Comparison of ENCODE assay signal across 28 cellular contexts in the genomic region with DNA sequence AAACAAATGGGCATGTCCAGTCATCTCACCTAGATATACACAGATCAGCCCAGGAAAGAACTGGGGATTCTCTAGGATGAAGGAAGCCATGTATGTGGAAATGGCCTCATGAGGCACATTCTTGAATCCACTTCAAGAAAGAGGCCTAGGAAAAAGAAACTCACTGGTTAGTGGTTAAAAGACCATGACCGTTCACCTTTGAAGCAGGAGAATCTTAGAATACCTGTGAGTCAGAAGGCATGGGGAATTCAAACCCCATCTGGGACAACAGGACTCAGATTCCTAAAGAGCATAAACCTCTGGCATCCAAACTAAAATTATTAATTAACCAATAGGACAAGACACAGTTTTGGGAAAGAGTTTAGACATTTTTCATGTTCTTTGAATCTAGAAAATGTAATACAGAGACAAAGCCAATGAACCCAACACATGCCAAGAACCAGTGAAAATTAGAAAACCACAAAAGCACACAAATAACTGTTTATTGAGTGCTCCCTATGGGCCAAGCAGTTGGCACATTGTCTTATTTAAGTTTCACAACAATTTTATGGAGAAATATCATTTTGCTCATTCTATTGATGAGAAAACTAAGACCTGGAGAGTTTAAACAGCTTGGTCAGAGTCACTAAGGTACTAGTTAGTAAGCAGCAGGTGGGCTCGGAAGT.
DNase-seq lines count a peak whose midpoint lies in the region; ATAC-seq and TF ChIP-seq lines count a peak whose summit lies in the region.
"Had no signal": no experiment of that assay in that cellular context is flagged by ENCODE, and none has a peak within 500 bp of the region (broad histone marks: within the 10 kb centered on the region; RNA-seq: fewer than 3 reads in every experiment).

No MANE protein-coding gene starts in this region.

- H3K36me3 Mint-ChIP-seq in CD8-positive, alpha-beta T cell = no peaks in the 10 kb centered on the region
- H3K36me3 Mint-ChIP-seq: activated naive CD4-positive, alpha-beta T cell treated with anti-CD3 and anti-CD28 coated beads, Interleukin-2, amount 50 U/mL, for 24 hours; T-cell had no signal

- H3K4me1 Mint-ChIP-seq in CD8-positive, alpha-beta T cell (ENCODE audit: low read depth) = no peaks in the 10 kb centered on the region
- H3K4me1 Mint-ChIP-seq: activated naive CD4-positive, alpha-beta T cell treated with anti-CD3 and anti-CD28 coated beads, Interleukin-2, amount 50 U/mL, for 24 hours; central memory CD8-positive, alpha-beta T cell; T-cell had no signal

- TF ChIP-seq CTCF in epithelial cell of proximal tubule (conservative IDR thresholded peaks at IDR 0.05; ENCODE audit: low read depth, low read length) = no peak
- no peak for TF ChIP-seq CTCF in CD8-positive, alpha-beta T cell (IDR thresholded peaks at IDR 0.05)

- in situ Hi-C loops in GM23248 (cut with MboI) = no loop called here

- peak overlapping the region; percentile 94 for H2AK5ac ChIP-seq in mesenchymal stem cell (ENCODE audit: low read length, severe bottlenecking)

- ATAC-seq in CD8-positive, alpha-beta T cell = no peak
- ATAC-seq in GM21723 (IDR thresholded peaks at IDR 0.05; ENCODE audit: unreplicated experiment) = no peak
- ATAC-seq: gastroesophageal sphincter, right cardiac atrium, T-cell had no signal

- H3K27ac ChIP-seq in GM23248 (no peak overlapping the region), mesenchymal stem cell (ENCODE audit: low read length, poor library complexity, severe bottlenecking) (peak overlapping the region; percentile 83)
- H3K27ac ChIP-seq in CD8-positive, alpha-beta T cell (ENCODE audit: low read depth, low read length) = no peak overlapping the region
- H3K27ac ChIP-seq: esophagus squamous epithelium, gastroesophageal sphincter, left ventricle myocardium inferior, spleen, uterus had no signal

- H3K27ac Mint-ChIP-seq in CD8-positive, alpha-beta T cell = no peak overlapping the region
- H3K27ac Mint-ChIP-seq: activated naive CD4-positive, alpha-beta T cell treated with anti-CD3 and anti-CD28 coated beads, Interleukin-2, amount 50 U/mL, for 24 hours; dendritic cell treated with granulocyte-macrophage colony-stimulating factor and Interleukin-4, amounts not matched to agents 40 ng/mL and 50 ng/mL, for 4 days; stimulated activated naive CD8-positive, alpha-beta T cell treated with anti-CD3 and anti-CD28 coated beads, Interleukin-15, Interleukin-2, amounts not matched to agents 100 ng/mL and 50 ng/mL, for 24 hours; T-cell had no signal

- H4K8ac ChIP-seq in mesenchymal stem cell (ENCODE audit: low read length) = no peak overlapping the region

- H4K91ac ChIP-seq in mesenchymal stem cell (ENCODE audit: low read length) = no peak overlapping the region

- H3K9me2 ChIP-seq in GM23248 (ENCODE audit: insufficient read depth) = no peaks in the 10 kb centered on the region

- H2BK120ac ChIP-seq in mesenchymal stem cell (ENCODE audit: low read depth, low read length) = no peak overlapping the region

- no peak overlapping the region for H3K4me2 ChIP-seq in GM23248 (ENCODE audit: unreplicated experiment)
- H3K4me2 ChIP-seq in mesenchymal stem cell (ENCODE audit: low read length, poor library complexity, severe bottlenecking) = no peak overlapping the region

- no peak overlapping the region for H3K18ac ChIP-seq in mesenchymal stem cell (ENCODE audit: low read depth in 1 of 2, low read length in 2 of 2)

- POLR2A ChIA-PET in CD8-positive, alpha-beta T cell (lab: Charles Lee) = no interaction called here

- no peak overlapping the region for H3K9ac ChIP-seq in GM23248
- H3K9ac ChIP-seq in mesenchymal stem cell (ENCODE audit: low read length) = no peak overlapping the region

- WGBS in GM23248 (ENCODE audit: low coverage in 1 of 2, low lambda C conversion rate in 2 of 2, missing lambda C conversion rate in 2 of 2), 2 experiments = 71 to 83% methylated on average over 2 of the region's 2 CpGs
- 98% methylated on average over 2 of the region's 2 CpGs for WGBS in mesenchymal stem cell

- H2AFZ ChIP-seq in GM23248 = no peak overlapping the region
- no peak overlapping the region for H2AFZ ChIP-seq in mesenchymal stem cell (ENCODE audit: low read depth, low read length)

- no peaks in the 10 kb centered on the region for H3K79me1 ChIP-seq in mesenchymal stem cell (replicated peaks; ENCODE audit: low read length, poor library complexity, severe bottlenecking)

- H4K20me1 ChIP-seq in GM23248 (ENCODE audit: insufficient read depth) = no peaks in the 10 kb centered on the region

- no peak overlapping the region for H2BK15ac ChIP-seq in mesenchymal stem cell (ENCODE audit: low read depth, poor library complexity, severe bottlenecking)

- H3K4me3 ChIP-seq in GM23248 (no peak overlapping the region), epithelial cell of proximal tubule (ENCODE audit: low read depth, low read length) (no peak overlapping the region), mesenchymal stem cell (ENCODE audit: insufficient read depth in 1 of 2, low read depth in 1 of 2, low read length in 2 of 2) (no peak overlapping the region)
- no peak overlapping the region for H3K4me3 ChIP-seq in CD8-positive, alpha-beta T cell (ENCODE audit: low read depth, low read length)
- H3K4me3 ChIP-seq: esophagus squamous epithelium, gastroesophageal sphincter, HAP-1, left ventricle myocardium inferior, spleen, uterus had no signal

- H2BK5ac ChIP-seq in mesenchymal stem cell (ENCODE audit: low read depth, low read length, poor library complexity, severe bottlenecking) = peak overlapping the region; percentile 53

- DNase-seq in GM23248 (peak; percentile 12), RPMI7951 (ENCODE audit: low read depth) (peak; percentile 42), epithelial cell of proximal tubule (ENCODE audit: low read depth) (peak; percentile 99), mesenchymal stem cell (no peak), amniotic stem cell (lab: John Stamatoyannopoulos, UW) (no peak)
- no peak for DNase-seq in CD8-positive, alpha-beta T cell
- no peak for DNase-seq in stimulated activated CD4-positive, alpha-beta T cell treated with anti-CD3 and anti-CD28 coated beads, Interleukin-4, amount 100 ng/mL, for 24 hours
- DNase-seq: activated CD4-positive, alpha-beta T cell treated with anti-CD3 and anti-CD28 coated beads for 48 hours; activated T-cell treated with anti-CD3 and anti-CD28 coated beads for 4 hours; DMS153; esophagus squamous epithelium; hippocampal formation; left ventricle myocardium inferior; NCI-H446 treated with DMSO at 0.1 percent for 48 hours; posterior cingulate gyrus; right cardiac atrium; spleen; stimulated activated CD4-positive, alpha-beta T cell treated with anti-CD3 and anti-CD28 coated beads, Interleukin-2, amount 100 ng/mL, for 24 hours; stimulated activated CD8-positive, alpha-beta memory T cell treated with anti-CD3 and anti-CD28 coated beads, Interleukin-4, amount 100 ng/mL, for 48 hours; T-cell; uterus had no signal

- H3K9me3 Mint-ChIP-seq in CD8-positive, alpha-beta T cell = no peaks in the 10 kb centered on the region

- H3K27me3 ChIP-seq in GM23248 (replicated peaks; ENCODE audit: insufficient read depth) = peaks cover 12% of the 10 kb centered on the region
- no peaks in the 10 kb centered on the region for H3K27me3 ChIP-seq in mesenchymal stem cell (ENCODE audit: control insufficient read depth in 1 of 2, insufficient read depth in 1 of 2, low read length in 2 of 2)
- no peaks in the 10 kb centered on the region for H3K27me3 ChIP-seq in CD8-positive, alpha-beta T cell (ENCODE audit: insufficient read depth, low read length)
- H3K27me3 ChIP-seq: esophagus squamous epithelium, gastroesophageal sphincter, spleen, uterus had no signal

- peaks cover 2% of the 10 kb centered on the region for H3K27me3 Mint-ChIP-seq in CD8-positive, alpha-beta T cell (ENCODE audit: low read depth)
- H3K27me3 Mint-ChIP-seq: dendritic cell treated with granulocyte-macrophage colony-stimulating factor and Interleukin-4, amounts not matched to agents 40 ng/mL and 50 ng/mL, for 4 days; stimulated activated naive CD8-positive, alpha-beta T cell treated with anti-CD3 and anti-CD28 coated beads, Interleukin-15, Interleukin-2, amounts not matched to agents 100 ng/mL and 50 ng/mL, for 24 hours had no signal

- CTCF ChIA-PET in CD8-positive, alpha-beta T cell (lab: Charles Lee) = no interaction called here

- intact Hi-C loops in CD8-positive, alpha-beta T cell (cut with DNase I, micrococcal nuclease) = no loop called here

- H3K36me3 ChIP-seq in GM23248 (ENCODE audit: low read depth) (no peaks in the 10 kb centered on the region), mesenchymal stem cell (ENCODE audit: control insufficient read depth in 1 of 2, insufficient read depth in 2 of 2, low read depth in 1 of 2, low read length in 2 of 2) (no peaks in the 10 kb centered on the region)
- H3K36me3 ChIP-seq in CD8-positive, alpha-beta T cell (ENCODE audit: insufficient read depth, low read length) = no peaks in the 10 kb centered on the region
- H3K36me3 ChIP-seq: esophagus squamous epithelium, gastroesophageal sphincter, HAP-1, left ventricle myocardium inferior, spleen, uterus had no signal

- H3K9me3 ChIP-seq in GM23248 (ENCODE audit: low read depth) (no peaks in the 10 kb centered on the region), mesenchymal stem cell (ENCODE audit: control insufficient read depth, low read length) (peaks cover 8% of the 10 kb centered on the region)
- no peaks in the 10 kb centered on the region for H3K9me3 ChIP-seq in CD8-positive, alpha-beta T cell (ENCODE audit: low read length)
- H3K9me3 ChIP-seq: esophagus squamous epithelium, gastroesophageal sphincter, HAP-1, left ventricle myocardium inferior, uterus had no signal

- no peak overlapping the region for H2BK12ac ChIP-seq in mesenchymal stem cell (ENCODE audit: low read length in 2 of 2)

- no peak overlapping the region for H3K14ac ChIP-seq in mesenchymal stem cell (ENCODE audit: low read length in 2 of 2)

- no peak overlapping the region for H3K23ac ChIP-seq in mesenchymal stem cell (ENCODE audit: low read length in 2 of 2)

- no peak overlapping the region for H3K4ac ChIP-seq in mesenchymal stem cell (ENCODE audit: low read depth in 1 of 2, low read length in 2 of 2)

- no peak overlapping the region for H3K4me3 Mint-ChIP-seq in CD8-positive, alpha-beta T cell
- H3K4me3 Mint-ChIP-seq: activated naive CD4-positive, alpha-beta T cell treated with anti-CD3 and anti-CD28 coated beads, Interleukin-2, amount 50 U/mL, for 24 hours; central memory CD8-positive, alpha-beta T cell; dendritic cell treated with granulocyte-macrophage colony-stimulating factor and Interleukin-4, amounts not matched to agents 40 ng/mL and 50 ng/mL, for 4 days; stimulated activated naive CD8-positive, alpha-beta T cell treated with anti-CD3 and anti-CD28 coated beads, Interleukin-15, Interleukin-2, amounts not matched to agents 100 ng/mL and 50 ng/mL, for 24 hours; T-cell had no signal

- H3K4me1 ChIP-seq in GM23248 (ENCODE audit: insufficient read depth) (peaks cover 5% of the 10 kb centered on the region), mesenchymal stem cell (ENCODE audit: control insufficient read depth, insufficient read depth, low read depth, low read length) (peaks cover 16% of the 10 kb centered on the region)
- H3K4me1 ChIP-seq in CD8-positive, alpha-beta T cell (ENCODE audit: insufficient read depth, low read length) = no peaks in the 10 kb centered on the region
- H3K4me1 ChIP-seq: uterus had no signal

- no peaks in the 10 kb centered on the region for H3K79me2 ChIP-seq in GM23248 (ENCODE audit: insufficient read depth)

- H3F3A ChIP-seq in GM23248 (ENCODE audit: insufficient read depth) = peaks cover 11% of the 10 kb centered on the region; the same call in 1 of the 2 replicates

Comparison
In these comparisons a context has a peak if more than half of its experiments do, and no peak if none do; other contexts are left out.
1. DNase-seq: peak in GM23248 (single experiment), RPMI7951 (single experiment) and epithelial cell of proximal tubule (single experiment); none in mesenchymal stem cell (single experiment), amniotic stem cell (single experiment), CD8-positive, alpha-beta T cell (0 of 7) and stimulated activated CD4-positive, alpha-beta T cell treated with anti-CD3 and anti-CD28 coated beads, Interleukin-4, amount 100 ng/mL, for 24 hours (single experiment).